22 cellular contexts compared by ENCODE assay signal in genomic region chr16:81714593-81714992, GRCh38.
DNase-seq lines count a peak whose midpoint lies in the region; ATAC-seq, FAIRE-seq and TF ChIP-seq lines count a peak whose summit lies in the region.
"Had no signal": no experiment of that assay in that cellular context is flagged by ENCODE, and none has a peak within 500 bp of the region (broad histone marks: within the 10 kb centered on the region; RNA-seq: fewer than 3 reads in every experiment).

No MANE protein-coding gene starts in this region.

- H3K9me3 Mint-ChIP-seq in activated naive CD8-positive, alpha-beta T cell treated with anti-CD3 and anti-CD28 coated beads for 36 hours = no peaks in the 10 kb centered on the region
- H3K9me3 Mint-ChIP-seq in activated naive CD8-positive, alpha-beta T cell treated with anti-CD3 and anti-CD28 coated beads, Interleukin-2, amount 50 U/mL, for 24 hours = no peaks in the 10 kb centered on the region
- H3K9me3 Mint-ChIP-seq in type B pancreatic cell = no peaks in the 10 kb centered on the region
- H3K9me3 Mint-ChIP-seq: WTC11 had no signal

- no peak overlapping the region for H2BK120ac ChIP-seq in H1 (replicated peaks; ENCODE audit: low read depth, low read length)

- no peak overlapping the region for H3K14ac ChIP-seq in H1 (ENCODE audit: insufficient read length)

- no peak overlapping the region for H4K91ac ChIP-seq in H1 (replicated peaks; ENCODE audit: insufficient read length, low read length)

- H2AK5ac ChIP-seq in H1 (ENCODE audit: low read depth, low read length) = no peak overlapping the region

- H4K20me1 ChIP-seq in OCI-LY1 (ENCODE audit: insufficient read depth, low read length) (no peaks in the 10 kb centered on the region), H1 (replicated peaks in 1 of 2; ENCODE audit: control insufficient read depth in 1 of 2, insufficient read depth in 2 of 2, low read length in 2 of 2) (no peaks in the 10 kb centered on the region)

- intact Hi-C loops in uterus (cut with DNase I; ENCODE audit: low total_unique reads) = no loop called here

- H3F3A ChIP-seq in OCI-LY1 (ENCODE audit: insufficient read depth, low read length) = no peaks in the 10 kb centered on the region; the same call in 1 of the 2 replicates

- H3K9me3 ChIP-seq in OCI-LY1 (ENCODE audit: low read length) (no peaks in the 10 kb centered on the region), H1 (ENCODE audit: insufficient read depth in 2 of 2, low read depth in 1 of 2, low read length in 1 of 2) (no peaks in the 10 kb centered on the region), uterus (no peaks in the 10 kb centered on the region)
- H3K9me3 ChIP-seq: breast epithelium, Caco-2, tibial nerve had no signal

- H3K4me1 Mint-ChIP-seq in activated naive CD8-positive, alpha-beta T cell treated with anti-CD3 and anti-CD28 coated beads for 36 hours = peaks cover 40% of the 10 kb centered on the region
- peaks cover 41% of the 10 kb centered on the region for H3K4me1 Mint-ChIP-seq in activated naive CD8-positive, alpha-beta T cell treated with anti-CD3 and anti-CD28 coated beads, Interleukin-2, amount 50 U/mL, for 24 hours
- H3K4me1 Mint-ChIP-seq in type B pancreatic cell (ENCODE audit: unreplicated experiment) = peaks cover 30% of the 10 kb centered on the region

- no peak for TF ChIP-seq POLR2A in H1 (IDR thresholded peaks at IDR 0.05; ENCODE audit: control extremely low read depth in 1 of 2, low read depth in 2 of 2, low read length in 2 of 2)
- TF ChIP-seq POLR2A in uterus (IDR thresholded peaks at IDR 0.05) = no peak

- peak overlapping the region; percentile 61; the same call in 1 of the 2 replicates for H2BK20ac ChIP-seq in H1 (ENCODE audit: low read length)

- no peaks in the 10 kb centered on the region for H3K27me3 Mint-ChIP-seq in activated naive CD8-positive, alpha-beta T cell treated with anti-CD3 and anti-CD28 coated beads for 36 hours
- no peaks in the 10 kb centered on the region for H3K27me3 Mint-ChIP-seq in activated naive CD8-positive, alpha-beta T cell treated with anti-CD3 and anti-CD28 coated beads, Interleukin-2, amount 50 U/mL, for 24 hours
- H3K27me3 Mint-ChIP-seq in type B pancreatic cell = no peaks in the 10 kb centered on the region

- H3K23ac ChIP-seq in H1 (ENCODE audit: insufficient read length) = no peak overlapping the region

- peak overlapping the region; percentile 35 for H3K4me3 Mint-ChIP-seq in activated naive CD8-positive, alpha-beta T cell treated with anti-CD3 and anti-CD28 coated beads for 36 hours
- H3K4me3 Mint-ChIP-seq in activated naive CD8-positive, alpha-beta T cell treated with anti-CD3 and anti-CD28 coated beads, Interleukin-2, amount 50 U/mL, for 24 hours = no peak overlapping the region
- no peak overlapping the region for H3K4me3 Mint-ChIP-seq in type B pancreatic cell
- H3K4me3 Mint-ChIP-seq: WTC11 had no signal

- 89% methylated on average over 6 of the region's 6 CpGs; no CpG with 5 or more reads in 1 of the 2 experiments for WGBS in H1 (ENCODE audit: extremely low coverage in 1 of 2, insufficient coverage in 1 of 2, insufficient read length in 1 of 2, insufficient replicate concordance in 2 of 2, low coverage in 1 of 2, low lambda C conversion rate in 2 of 2, missing lambda C conversion rate in 1 of 2), 2 experiments

- H3K4ac ChIP-seq in H1 (replicated peaks; ENCODE audit: insufficient read length, low read depth, low read length) = peak overlapping the region; percentile 82

- no peak overlapping the region for H4K5ac ChIP-seq in H1 (ENCODE audit: insufficient read length, low read depth, low read length)

- H3K56ac ChIP-seq in H1 (replicated peaks; ENCODE audit: insufficient read length, low read depth, low read length) = no peak overlapping the region

- H3K18ac ChIP-seq in H1 (ENCODE audit: extremely low read depth, low read length) = no peak overlapping the region; the same call in 1 of the 2 replicates

- H3K9me2 ChIP-seq in OCI-LY1 (ENCODE audit: low read depth, low read length) = no peaks in the 10 kb centered on the region

- H3K27ac ChIP-seq in OCI-LY1 (ENCODE audit: low read depth, low read length, poor library complexity, severe bottlenecking) (peak overlapping the region; percentile 93), H1 (ENCODE audit: low read depth, low read length) (no peak overlapping the region), uterus (no peak overlapping the region)
- H3K27ac ChIP-seq: breast epithelium, epithelial cell of prostate, foreskin keratinocyte, HL-60, tibial nerve had no signal

- no peak overlapping the region for H2BK5ac ChIP-seq in H1 (ENCODE audit: low read depth, low read length)

- peaks cover 80% of the 10 kb centered on the region for H3K4me1 ChIP-seq in OCI-LY1 (ENCODE audit: insufficient read depth, low read length, severe bottlenecking)
- H3K4me1 ChIP-seq in H1 (replicated peaks in 1 of 4; ENCODE audit: control insufficient read depth in 3 of 4, insufficient read depth in 4 of 4, low read length in 3 of 4) = peaks cover 0 to 39% (median 26%) of the 10 kb centered on the region in 4 experiments; a peak in 6 of 7 replicates
- peaks cover 0 to 3% of the 10 kb centered on the region in 2 donors for H3K4me1 ChIP-seq in uterus
- H3K4me1 ChIP-seq: breast epithelium had no signal

- no peaks in the 10 kb centered on the region for H3K23me2 ChIP-seq in H1 (ENCODE audit: low read depth, low read length)

- DNase-seq in activated naive CD8-positive, alpha-beta T cell treated with anti-CD3 and anti-CD28 coated beads for 36 hours = no peak
- DNase-seq in activated naive CD8-positive, alpha-beta T cell treated with anti-CD3 and anti-CD28 coated beads, Interleukin-2, amount 50 U/mL, for 24 hours = no peak
- DNase-seq in H1 (ENCODE audit: low read depth in 1 of 2, low spot score in 2 of 2) (no peak), type B pancreatic cell (ENCODE audit: extremely low spot score, unreplicated experiment) (no peak), T-helper 1 cell (no peak), uterus (no peak), NCI-H82 (lab: John Stamatoyannopoulos, UW) (no peak)
- DNase-seq: activated naive CD4-positive, alpha-beta T cell treated with anti-CD3 and anti-CD28 coated beads, Interleukin-2, amount 50 U/mL, for 16 hours; Caco-2; foreskin keratinocyte; kidney glomerular epithelial cell; midbrain; NCI-H2081; NCI-H510A; retina; Right ventricle myocardium superior had no signal

- H3K79me2 ChIP-seq in OCI-LY1 (ENCODE audit: insufficient read depth, low read length) = no peaks in the 10 kb centered on the region
- H3K79me2 ChIP-seq in H1 (ENCODE audit: control insufficient read depth in 1 of 2, insufficient read depth in 2 of 2, low read length in 2 of 2) = no peaks in the 10 kb centered on the region

- H4K8ac ChIP-seq in H1 (ENCODE audit: extremely low read depth, insufficient read depth, low read length) = no peak overlapping the region; the same call in 1 of the 2 replicates

- H3K36me3 ChIP-seq in OCI-LY1 (ENCODE audit: insufficient read depth, low read length) (peaks cover under 1% of the 10 kb centered on the region; the same call in 1 of the 2 replicates), H1 (ENCODE audit: control insufficient read depth in 2 of 4, insufficient read depth in 4 of 4, low read length in 3 of 4) (no peaks in the 10 kb centered on the region), uterus (no peaks in the 10 kb centered on the region)
- H3K36me3 ChIP-seq: breast epithelium had no signal

- no peaks in the 10 kb centered on the region for H3K27me3 ChIP-seq in OCI-LY1 (ENCODE audit: insufficient read depth, low read length)
- 0 out of 7 replicates have a peak, but pooled peaks cover 0 to 2% (median 0%) of the 10 kb centered on the region in 4 experiments for H3K27me3 ChIP-seq in H1 (replicated peaks in 1 of 4; ENCODE audit: control insufficient read depth in 3 of 4, extremely low read depth in 1 of 4, insufficient read depth in 3 of 4, low read length in 3 of 4)
- H3K27me3 ChIP-seq in uterus = no peaks in the 10 kb centered on the region
- H3K27me3 ChIP-seq: breast epithelium, foreskin keratinocyte, tibial nerve had no signal

- peak overlapping the region; percentile 35; the same call in 1 of the 2 replicates for H3K9ac ChIP-seq in OCI-LY1 (ENCODE audit: low read length)
- H3K9ac ChIP-seq in H1 (replicated peaks in 1 of 4; ENCODE audit: extremely low read depth in 1 of 4, low read depth in 3 of 4, low read length in 3 of 4) = no peak overlapping the region; a peak in 1 of 7 replicates

- H2BK12ac ChIP-seq in H1 (ENCODE audit: low read depth, low read length) = peak overlapping the region; percentile 85; the same call in 1 of the 2 replicates

- H2AFZ ChIP-seq in OCI-LY1 (ENCODE audit: low read length) = no peak overlapping the region
- no peak overlapping the region for H2AFZ ChIP-seq in H1 (ENCODE audit: low read length)

- no peaks in the 10 kb centered on the region for H3K79me1 ChIP-seq in H1 (ENCODE audit: low read depth, low read length)

- H2BK15ac ChIP-seq in H1 (ENCODE audit: low read length) = no peak overlapping the region

- TF ChIP-seq RAD21 in H1 (IDR thresholded peaks at IDR 0.05 in 1 of 2, conservative IDR thresholded peaks at IDR 0.05 in 1 of 2; ENCODE audit: low read depth in 2 of 2, low read length in 2 of 2) = no peak

- POLR2A ChIA-PET in H1 (lab: Charles Lee; ENCODE audit: partially characterized antibody) = interaction anchor here (1.6 kb wide), 1 partner anchor 15 kb away, joined by 6 read pairs; no protein-coding TSS in a partner anchor

- no peaks in the 10 kb centered on the region for H3K36me3 Mint-ChIP-seq in activated naive CD8-positive, alpha-beta T cell treated with anti-CD3 and anti-CD28 coated beads for 36 hours
- no peaks in the 10 kb centered on the region for H3K36me3 Mint-ChIP-seq in activated naive CD8-positive, alpha-beta T cell treated with anti-CD3 and anti-CD28 coated beads, Interleukin-2, amount 50 U/mL, for 24 hours (ENCODE audit: low read depth)
- no peaks in the 10 kb centered on the region for H3K36me3 Mint-ChIP-seq in type B pancreatic cell
- H3K36me3 Mint-ChIP-seq: WTC11 had no signal

- H3K4me3 ChIP-seq in OCI-LY1 (ENCODE audit: low read depth, low read length, poor library complexity, severe bottlenecking) (no peak overlapping the region), H1 (ENCODE audit: extremely low read depth in 1 of 4, insufficient read depth in 2 of 4, low read depth in 3 of 4, low read length in 4 of 4) (no peak overlapping the region), uterus (no peak overlapping the region)
- H3K4me3 ChIP-seq: breast epithelium, tibial nerve had no signal

- no peak for TF ChIP-seq CTCF in OCI-LY1 (IDR thresholded peaks at IDR 0.05; ENCODE audit: low read length)
- TF ChIP-seq CTCF in H1 (IDR thresholded peaks at IDR 0.05; ENCODE audit: control extremely low read depth in 1 of 3, insufficient read depth in 1 of 3, low read depth in 1 of 3, low read length in 3 of 3) = no peak
- TF ChIP-seq CTCF in type B pancreatic cell (conservative IDR thresholded peaks at IDR 0.05) = no peak
- TF ChIP-seq CTCF in uterus (IDR thresholded peaks at IDR 0.05) = no peak

- ATAC-seq in activated naive CD8-positive, alpha-beta T cell treated with anti-CD3 and anti-CD28 coated beads, Interleukin-2, amount 50 U/mL, for 24 hours = no peak
- ATAC-seq: foreskin keratinocyte had no signal

- no peak overlapping the region for H3K27ac Mint-ChIP-seq in activated naive CD8-positive, alpha-beta T cell treated with anti-CD3 and anti-CD28 coated beads for 36 hours
- H3K27ac Mint-ChIP-seq in activated naive CD8-positive, alpha-beta T cell treated with anti-CD3 and anti-CD28 coated beads, Interleukin-2, amount 50 U/mL, for 24 hours = no peak overlapping the region
- peak overlapping the region; percentile 9 for H3K27ac Mint-ChIP-seq in type B pancreatic cell
- H3K27ac Mint-ChIP-seq: WTC11 had no signal

- peak overlapping the region; percentile 38; the same call in 1 of the 2 replicates for H3K4me2 ChIP-seq in OCI-LY1 (ENCODE audit: low read length)
- no peak overlapping the region; a peak in 1 of 4 replicates for H3K4me2 ChIP-seq in H1 (ENCODE audit: insufficient read depth in 1 of 2, low read depth in 2 of 2, low read length in 2 of 2)

- CTCF ChIA-PET in H1 (lab: Charles Lee; ENCODE audit: partially characterized antibody) = interaction anchor here (1.0 to 5.9 kb wide), 11 partner anchors 9 to 310 kb away, joined by 3 to 48 read pairs (median 8); no protein-coding TSS in a partner anchor

- no peak for TF ChIP-seq EP300 in H1 (IDR thresholded peaks at IDR 0.05; ENCODE audit: borderline replicate concordance in 1 of 2, low read depth in 2 of 2, low read length in 2 of 2)

- FAIRE-seq in H1 (lab: Jason Lieb, UNC) = no peak
